1 cellular context compared by ENCODE assay signal in genomic region chr6:41967312-41968287, GRCh38.
TF ChIP-seq lines count a peak whose summit lies in the region.

No MANE protein-coding gene starts in this region.

TF ChIP-seq in K562, 482 proteins besides CTCF, POLR2A, EP300 and RAD21 (continued from another document and continues in another):
- TF ChIP-seq, protein P1, sequence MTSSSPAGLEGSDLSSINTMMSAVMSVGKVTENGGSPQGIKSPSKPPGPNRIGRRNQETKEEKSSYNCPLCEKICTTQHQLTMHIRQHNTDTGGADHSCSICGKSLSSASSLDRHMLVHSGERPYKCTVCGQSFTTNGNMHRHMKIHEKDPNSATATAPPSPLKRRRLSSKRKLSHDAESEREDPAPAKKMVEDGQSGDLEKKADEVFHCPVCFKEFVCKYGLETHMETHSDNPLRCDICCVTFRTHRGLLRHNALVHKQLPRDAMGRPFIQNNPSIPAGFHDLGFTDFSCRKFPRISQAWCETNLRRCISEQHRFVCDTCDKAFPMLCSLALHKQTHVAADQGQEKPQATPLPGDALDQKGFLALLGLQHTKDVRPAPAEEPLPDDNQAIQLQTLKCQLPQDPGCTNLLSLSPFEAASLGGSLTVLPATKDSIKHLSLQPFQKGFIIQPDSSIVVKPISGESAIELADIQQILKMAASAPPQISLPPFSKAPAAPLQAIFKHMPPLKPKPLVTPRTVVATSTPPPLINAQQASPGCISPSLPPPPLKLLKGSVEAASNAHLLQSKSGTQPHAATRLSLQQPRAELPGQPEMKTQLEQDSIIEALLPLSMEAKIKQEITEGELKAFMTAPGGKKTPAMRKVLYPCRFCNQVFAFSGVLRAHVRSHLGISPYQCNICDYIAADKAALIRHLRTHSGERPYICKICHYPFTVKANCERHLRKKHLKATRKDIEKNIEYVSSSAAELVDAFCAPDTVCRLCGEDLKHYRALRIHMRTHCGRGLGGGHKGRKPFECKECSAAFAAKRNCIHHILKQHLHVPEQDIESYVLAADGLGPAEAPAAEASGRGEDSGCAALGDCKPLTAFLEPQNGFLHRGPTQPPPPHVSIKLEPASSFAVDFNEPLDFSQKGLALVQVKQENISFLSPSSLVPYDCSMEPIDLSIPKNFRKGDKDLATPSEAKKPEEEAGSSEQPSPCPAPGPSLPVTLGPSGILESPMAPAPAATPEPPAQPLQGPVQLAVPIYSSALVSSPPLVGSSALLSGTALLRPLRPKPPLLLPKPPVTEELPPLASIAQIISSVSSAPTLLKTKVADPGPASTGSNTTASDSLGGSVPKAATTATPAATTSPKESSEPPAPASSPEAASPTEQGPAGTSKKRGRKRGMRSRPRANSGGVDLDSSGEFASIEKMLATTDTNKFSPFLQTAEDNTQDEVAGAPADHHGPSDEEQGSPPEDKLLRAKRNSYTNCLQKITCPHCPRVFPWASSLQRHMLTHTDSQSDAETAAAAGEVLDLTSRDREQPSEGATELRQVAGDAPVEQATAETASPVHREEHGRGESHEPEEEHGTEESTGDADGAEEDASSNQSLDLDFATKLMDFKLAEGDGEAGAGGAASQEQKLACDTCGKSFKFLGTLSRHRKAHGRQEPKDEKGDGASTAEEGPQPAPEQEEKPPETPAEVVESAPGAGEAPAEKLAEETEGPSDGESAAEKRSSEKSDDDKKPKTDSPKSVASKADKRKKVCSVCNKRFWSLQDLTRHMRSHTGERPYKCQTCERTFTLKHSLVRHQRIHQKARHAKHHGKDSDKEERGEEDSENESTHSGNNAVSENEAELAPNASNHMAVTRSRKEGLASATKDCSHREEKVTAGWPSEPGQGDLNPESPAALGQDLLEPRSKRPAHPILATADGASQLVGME (CRISPR knock-in tag; IDR thresholded peaks at IDR 0.05) = no peak
- TF ChIP-seq ZNF134 (CRISPR knock-in tag; conservative IDR thresholded peaks at IDR 0.05) (peak; percentile 21; the same call in 1 of the 2 replicates), ATF1 (CRISPR knock-in tag; IDR thresholded peaks at IDR 0.05) (no peak), ATF1 (tag; IDR thresholded peaks at IDR 0.05) (peak; percentile 61), NEUROD1 (IDR thresholded peaks at IDR 0.05; ENCODE audit: borderline replicate concordance, low read depth, low read length, partially characterized antibody) (peak; percentile 8), ZNF232 (CRISPR knock-in tag; IDR thresholded peaks at IDR 0.05) (no peak), ZBTB40 (IDR thresholded peaks at IDR 0.05) (0 out of 2 replicates have a peak, but pooled peaks have one; percentile 45), ZBTB40 (CRISPR knock-in tag; IDR thresholded peaks at IDR 0.05) (no peak), HNRNPK (IDR thresholded peaks at IDR 0.05; ENCODE audit: low read depth, low read length, poor library complexity, severe bottlenecking) (no peak), KLF6 (CRISPR knock-in tag; IDR thresholded peaks at IDR 0.05; ENCODE audit: borderline replicate concordance) (no peak), CBX3 (IDR thresholded peaks at IDR 0.05; ENCODE audit: borderline replicate concordance in 1 of 2, low read length in 2 of 2) (peak in 1 of 2 experiments; percentile 76; a peak in 2 of 3 replicates), ZFP1 (CRISPR knock-in tag; IDR thresholded peaks at IDR 0.05) (no peak; the same call in 1 of the 2 replicates), HDAC1 (IDR thresholded peaks at IDR 0.05) (peak in 1 of 2 experiments; percentile 54; a peak in 2 of 4 replicates), LARP7 (IDR thresholded peaks at IDR 0.05) (no peak), ZBED1 (IDR thresholded peaks at IDR 0.05) (no peak), ZEB2 (IDR thresholded peaks at IDR 0.05) (0 out of 2 replicates have a peak, but pooled peaks have one; percentile 63), MBD2 (IDR thresholded peaks at IDR 0.05; ENCODE audit: borderline replicate concordance, low read depth) (no peak), FOXJ3 (CRISPR knock-in tag; IDR thresholded peaks at IDR 0.05) (no peak), SMARCE1 (IDR thresholded peaks at IDR 0.05) (0 out of 2 replicates have a peak, but pooled peaks have one; percentile 40), SRSF7 (optimal IDR thresholded peaks at IDR 0.05; ENCODE audit: low read depth, low read length) (no peak), ZBTB26 (CRISPR knock-in tag; IDR thresholded peaks at IDR 0.05) (no peak), ZBTB11 (CRISPR knock-in tag; IDR thresholded peaks at IDR 0.05) (0 out of 6 replicates have a peak, but pooled peaks of 1 of the 3 experiments have one; percentile 44), ZKSCAN1 (IDR thresholded peaks at IDR 0.05; ENCODE audit: low read depth, low read length) (no peak), SRSF1 (IDR thresholded peaks at IDR 0.05; ENCODE audit: low read depth, low read length) (no peak), ZNF655 (CRISPR knock-in tag; IDR thresholded peaks at IDR 0.05) (no peak), TEAD2 (tag; IDR thresholded peaks at IDR 0.05) (no peak), HIVEP1 (CRISPR knock-in tag; IDR thresholded peaks at IDR 0.05) (no peak), ZNF165 (CRISPR knock-in tag; IDR thresholded peaks at IDR 0.05; ENCODE audit: borderline replicate concordance) (no peak), LCOR (CRISPR knock-in tag; IDR thresholded peaks at IDR 0.05) (no peak), SMAD4 (CRISPR knock-in tag; conservative IDR thresholded peaks at IDR 0.05) (0 out of 2 replicates have a peak, but pooled peaks have one; percentile 27)
- TF ChIP-seq, protein P2, sequence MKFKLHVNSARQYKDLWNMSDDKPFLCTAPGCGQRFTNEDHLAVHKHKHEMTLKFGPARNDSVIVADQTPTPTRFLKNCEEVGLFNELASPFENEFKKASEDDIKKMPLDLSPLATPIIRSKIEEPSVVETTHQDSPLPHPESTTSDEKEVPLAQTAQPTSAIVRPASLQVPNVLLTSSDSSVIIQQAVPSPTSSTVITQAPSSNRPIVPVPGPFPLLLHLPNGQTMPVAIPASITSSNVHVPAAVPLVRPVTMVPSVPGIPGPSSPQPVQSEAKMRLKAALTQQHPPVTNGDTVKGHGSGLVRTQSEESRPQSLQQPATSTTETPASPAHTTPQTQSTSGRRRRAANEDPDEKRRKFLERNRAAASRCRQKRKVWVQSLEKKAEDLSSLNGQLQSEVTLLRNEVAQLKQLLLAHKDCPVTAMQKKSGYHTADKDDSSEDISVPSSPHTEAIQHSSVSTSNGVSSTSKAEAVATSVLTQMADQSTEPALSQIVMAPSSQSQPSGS (CRISPR knock-in tag; IDR thresholded peaks at IDR 0.05) = no peak
- TF ChIP-seq, protein P3, sequence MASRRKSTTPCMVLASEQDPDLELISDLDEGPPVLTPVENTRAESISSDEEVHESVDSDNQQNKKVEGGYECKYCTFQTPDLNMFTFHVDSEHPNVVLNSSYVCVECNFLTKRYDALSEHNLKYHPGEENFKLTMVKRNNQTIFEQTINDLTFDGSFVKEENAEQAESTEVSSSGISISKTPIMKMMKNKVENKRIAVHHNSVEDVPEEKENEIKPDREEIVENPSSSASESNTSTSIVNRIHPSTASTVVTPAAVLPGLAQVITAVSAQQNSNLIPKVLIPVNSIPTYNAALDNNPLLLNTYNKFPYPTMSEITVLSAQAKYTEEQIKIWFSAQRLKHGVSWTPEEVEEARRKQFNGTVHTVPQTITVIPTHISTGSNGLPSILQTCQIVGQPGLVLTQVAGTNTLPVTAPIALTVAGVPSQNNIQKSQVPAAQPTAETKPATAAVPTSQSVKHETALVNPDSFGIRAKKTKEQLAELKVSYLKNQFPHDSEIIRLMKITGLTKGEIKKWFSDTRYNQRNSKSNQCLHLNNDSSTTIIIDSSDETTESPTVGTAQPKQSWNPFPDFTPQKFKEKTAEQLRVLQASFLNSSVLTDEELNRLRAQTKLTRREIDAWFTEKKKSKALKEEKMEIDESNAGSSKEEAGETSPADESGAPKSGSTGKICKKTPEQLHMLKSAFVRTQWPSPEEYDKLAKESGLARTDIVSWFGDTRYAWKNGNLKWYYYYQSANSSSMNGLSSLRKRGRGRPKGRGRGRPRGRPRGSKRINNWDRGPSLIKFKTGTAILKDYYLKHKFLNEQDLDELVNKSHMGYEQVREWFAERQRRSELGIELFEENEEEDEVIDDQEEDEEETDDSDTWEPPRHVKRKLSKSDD (conservative IDR thresholded peaks at IDR 0.05; ENCODE audit: low read length) = no peak
